Comparison of ENCODE assay signal across 23 cellular contexts in the genomic region with DNA sequence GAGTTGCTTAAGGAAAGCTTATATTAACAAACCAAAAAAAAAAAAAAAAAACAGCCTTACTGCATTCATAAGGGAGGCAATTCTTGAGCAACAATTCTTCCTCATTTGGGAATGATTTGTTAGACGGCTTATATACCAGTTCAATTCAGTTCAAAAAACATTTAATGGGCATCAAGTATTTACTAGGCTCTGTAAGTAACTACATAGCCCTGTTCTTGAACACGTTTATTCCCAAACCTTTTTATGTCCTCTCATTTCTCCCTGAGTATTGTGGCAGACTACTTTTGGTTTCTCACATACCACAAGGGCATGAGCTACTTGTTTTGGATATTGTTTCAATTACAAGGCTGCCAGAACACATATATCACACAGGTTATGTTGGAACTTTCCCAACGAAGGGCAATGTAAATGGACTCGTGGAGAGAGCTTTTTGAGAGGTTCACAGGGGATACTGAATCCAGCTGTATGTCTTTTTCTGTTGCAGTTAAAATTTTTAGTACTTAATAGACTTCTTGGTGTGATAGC.
DNase-seq lines count a peak whose midpoint lies in the region; ATAC-seq and TF ChIP-seq lines count a peak whose summit lies in the region.
"Had no signal": no experiment of that assay in that cellular context is flagged by ENCODE, and none has a peak within 500 bp of the region (broad histone marks: within the 10 kb centered on the region; RNA-seq: fewer than 3 reads in every experiment).

No MANE protein-coding gene starts in this region.

- intact Hi-C loops in ovary (cut with DNase I): no loop called here

- H3K27me3 ChIP-seq in ACC112 (ENCODE audit: insufficient read depth, low read length) (no peaks in the 10 kb centered on the region), gastroesophageal sphincter (no peaks in the 10 kb centered on the region), GM23338 (ENCODE audit: insufficient read depth) (no peaks in the 10 kb centered on the region), ovary (no peaks in the 10 kb centered on the region)
- H3K27me3 ChIP-seq: tibial nerve had no signal

- peaks cover under 1% of the 10 kb centered on the region; the same call in 1 of the 3 replicates for H3K9me3 Mint-ChIP-seq in GM23338
- H3K9me3 Mint-ChIP-seq in T-helper 2 cell treated with Interferon-gamma antibody and Interleukin-4, amounts not matched to agents 5 μg/mL and 100 μg/mL, for 36 hours: no peaks in the 10 kb centered on the region
- H3K9me3 Mint-ChIP-seq: CD8-positive, alpha-beta T cell; HFFc6; neural crest cell; stimulated activated memory B cell treated with anti-CD40 and anti-IgM and Interleukin-4, amounts not matched to agents 10 μg/mL and 1 μg/mL and 100 μg/mL, for 72 hours had no signal

- H3K9me3 ChIP-seq in gastroesophageal sphincter: no peaks in the 10 kb centered on the region
- H3K9me3 ChIP-seq in ovary: no peaks in the 10 kb centered on the region
- H3K9me3 ChIP-seq: tibial nerve had no signal

- TF ChIP-seq EP300 in gastroesophageal sphincter (IDR thresholded peaks at IDR 0.05) (no peak), ovary (IDR thresholded peaks at IDR 0.05) (no peak)

- WGBS in gastroesophageal sphincter (ENCODE audit: low coverage in 1 of 2), 2 donors: 30 to 46% methylated on average over 4 of the region's 4 CpGs
- WGBS in ovary, 3 donors: 38 to 55% (median 53%) methylated on average over 4 of the region's 4 CpGs

- ATAC-seq in gastroesophageal sphincter (no peak), GM23338 (no peak)
- ATAC-seq: activated CD4-positive, CD25-positive, alpha-beta regulatory T cell treated with anti-CD3 and anti-CD28 coated beads, Interleukin-2, amount 50 U/mL, for 24 hours; activated naive CD8-positive, alpha-beta T cell treated with anti-CD3 and anti-CD28 coated beads, Interleukin-2, amount 50 U/mL, for 24 hours; CD8-positive, alpha-beta T cell; effector memory CD8-positive, alpha-beta T cell; stimulated activated memory B cell treated with anti-CD40 and anti-IgM and Interleukin-4, amounts not matched to agents 10 μg/mL and 1 μg/mL and 100 μg/mL, for 72 hours had no signal

- TF ChIP-seq CTCF in gastroesophageal sphincter (IDR thresholded peaks at IDR 0.05) (no peak), GM23338 (conservative IDR thresholded peaks at IDR 0.05; ENCODE audit: low read depth in 2 of 2) (no peak), ovary (IDR thresholded peaks at IDR 0.05) (no peak)

- H3K36me3 ChIP-seq in ACC112 (ENCODE audit: insufficient read depth, low read length) (no peaks in the 10 kb centered on the region), gastroesophageal sphincter (no peaks in the 10 kb centered on the region), GM23338 (ENCODE audit: insufficient read depth) (no peaks in the 10 kb centered on the region), ovary (no peaks in the 10 kb centered on the region)
- H3K36me3 ChIP-seq: tibial nerve had no signal

- H3K36me3 Mint-ChIP-seq in GM23338 (ENCODE audit: low read depth): 0 out of 3 replicates have a peak, but pooled peaks cover 1% of the 10 kb centered on the region
- H3K36me3 Mint-ChIP-seq in T-helper 2 cell treated with Interferon-gamma antibody and Interleukin-4, amounts not matched to agents 5 μg/mL and 100 μg/mL, for 36 hours (ENCODE audit: low read depth): no peaks in the 10 kb centered on the region
- H3K36me3 Mint-ChIP-seq: CD8-positive, alpha-beta T cell; stimulated activated memory B cell treated with anti-CD40 and anti-IgM and Interleukin-4, amounts not matched to agents 10 μg/mL and 1 μg/mL and 100 μg/mL, for 72 hours had no signal

- peak overlapping the region; percentile 32 for H2AFZ ChIP-seq in ACC112 (ENCODE audit: low read length, unreplicated experiment)
- H2AFZ ChIP-seq in GM23338: no peak overlapping the region

- no peak overlapping the region for H3K27ac Mint-ChIP-seq in GM23338
- no peak overlapping the region for H3K27ac Mint-ChIP-seq in T-helper 2 cell treated with Interferon-gamma antibody and Interleukin-4, amounts not matched to agents 5 μg/mL and 100 μg/mL, for 36 hours
- H3K27ac Mint-ChIP-seq: activated naive CD8-positive, alpha-beta T cell treated with anti-CD3 and anti-CD28 coated beads, Interleukin-2, amount 50 U/mL, for 24 hours; activated T-helper 2 cell treated with anti-CD3 and anti-CD28 coated beads, Interferon-gamma antibody, Interleukin-2, Interleukin-4, amounts not matched to agents 10 μg/mL and 5 μg/mL and 100 μg/mL, durations not matched to agents 14 hours and 24 hours and 36 hours; CD8-positive, alpha-beta T cell; effector memory CD8-positive, alpha-beta T cell; HFFc6; stimulated activated memory B cell treated with anti-CD40 and anti-IgM and Interleukin-4, amounts not matched to agents 10 μg/mL and 1 μg/mL and 100 μg/mL, for 72 hours had no signal

- H3K4me1 Mint-ChIP-seq in GM23338: peaks cover 18% of the 10 kb centered on the region
- H3K4me1 Mint-ChIP-seq in T-helper 2 cell treated with Interferon-gamma antibody and Interleukin-4, amounts not matched to agents 5 μg/mL and 100 μg/mL, for 36 hours (ENCODE audit: low read depth): no peaks in the 10 kb centered on the region
- H3K4me1 Mint-ChIP-seq: activated naive CD8-positive, alpha-beta T cell treated with anti-CD3 and anti-CD28 coated beads, Interleukin-2, amount 50 U/mL, for 24 hours; neural crest cell; stimulated activated memory B cell treated with anti-CD40 and anti-IgM and Interleukin-4, amounts not matched to agents 10 μg/mL and 1 μg/mL and 100 μg/mL, for 72 hours had no signal

- H3K4me1 ChIP-seq in ACC112 (ENCODE audit: control insufficient read depth, insufficient read depth, low read length, unreplicated experiment) (peaks cover 19% of the 10 kb centered on the region), gastroesophageal sphincter (peaks cover 0 to 16% (median 0%) of the 10 kb centered on the region in 3 donors), GM23338 (ENCODE audit: insufficient read depth) (no peaks in the 10 kb centered on the region), ovary (ENCODE audit: insufficient read depth) (peaks cover 1% of the 10 kb centered on the region)

- no peak for TF ChIP-seq POLR2A in gastroesophageal sphincter (IDR thresholded peaks at IDR 0.05)
- no peak for TF ChIP-seq POLR2A in ovary (IDR thresholded peaks at IDR 0.05)

- H4K20me1 ChIP-seq in GM23338 (replicated peaks; ENCODE audit: insufficient read depth): no peaks in the 10 kb centered on the region

- H3K79me2 ChIP-seq in ACC112 (ENCODE audit: control insufficient read depth, insufficient read depth, low read length, unreplicated experiment) (peaks cover 2% of the 10 kb centered on the region), GM23338 (replicated peaks; ENCODE audit: insufficient read depth) (no peaks in the 10 kb centered on the region)

- DNase-seq in GM03348 (ENCODE audit: low spot score): peak; percentile 19
- peak; percentile 5 for DNase-seq in astrocyte of the hippocampus (ENCODE audit: low read depth, low spot score)
- DNase-seq in left kidney (ENCODE audit: low read depth, low spot score): peak; percentile 25
- no peak for DNase-seq in GM23338 (ENCODE audit: low spot score)
- no peak for DNase-seq in ovary
- no peak for DNase-seq in T-helper 2 cell treated with Interferon-gamma antibody and Interleukin-4, amounts not matched to agents 5 μg/mL and 100 μg/mL, for 36 hours (ENCODE audit: low spot score)
- DNase-seq: activated naive CD8-positive, alpha-beta T cell treated with anti-CD3 and anti-CD28 coated beads, Interleukin-2, amount 50 U/mL, for 24 hours; CD8-positive, alpha-beta T cell; effector memory CD8-positive, alpha-beta T cell; HFFc6; KBM-7; NCI-H2029; NCI-H526; OCI-M1; retina; T-helper 9 cell had no signal

- H3K27me3 Mint-ChIP-seq in GM23338 (ENCODE audit: insufficient read depth, low read depth, poor library complexity): no peaks in the 10 kb centered on the region
- H3K27me3 Mint-ChIP-seq in T-helper 2 cell treated with Interferon-gamma antibody and Interleukin-4, amounts not matched to agents 5 μg/mL and 100 μg/mL, for 36 hours (ENCODE audit: low read depth): no peaks in the 10 kb centered on the region
- H3K27me3 Mint-ChIP-seq: activated naive CD8-positive, alpha-beta T cell treated with anti-CD3 and anti-CD28 coated beads, Interleukin-2, amount 50 U/mL, for 24 hours; effector memory CD8-positive, alpha-beta T cell; stimulated activated memory B cell treated with anti-CD40 and anti-IgM and Interleukin-4, amounts not matched to agents 10 μg/mL and 1 μg/mL and 100 μg/mL, for 72 hours had no signal

- peak overlapping the region; percentile 28; the same call in 1 of the 2 replicates for H3K27ac ChIP-seq in ACC112 (ENCODE audit: low read depth, low read length)
- no peak overlapping the region for H3K27ac ChIP-seq in gastroesophageal sphincter
- no peak overlapping the region for H3K27ac ChIP-seq in GM23338 (ENCODE audit: low read depth)
- H3K27ac ChIP-seq in ovary: no peak overlapping the region
- H3K27ac ChIP-seq: tibial nerve had no signal

- no peak overlapping the region for H3K4me3 ChIP-seq in ACC112 (ENCODE audit: low read depth, low read length)
- H3K4me3 ChIP-seq in gastroesophageal sphincter: no peak overlapping the region
- no peak overlapping the region for H3K4me3 ChIP-seq in GM23338
- no peak overlapping the region for H3K4me3 ChIP-seq in ovary
- H3K4me3 ChIP-seq: tibial nerve had no signal

- H3K9me2 ChIP-seq in GM23338 (ENCODE audit: insufficient read depth): no peaks in the 10 kb centered on the region

- no peaks in the 10 kb centered on the region for H3F3A ChIP-seq in GM23338 (replicated peaks; ENCODE audit: low read depth)

- H3K4me3 Mint-ChIP-seq in GM23338: no peak overlapping the region
- no peak overlapping the region for H3K4me3 Mint-ChIP-seq in T-helper 2 cell treated with Interferon-gamma antibody and Interleukin-4, amounts not matched to agents 5 μg/mL and 100 μg/mL, for 36 hours
- H3K4me3 Mint-ChIP-seq: activated naive CD8-positive, alpha-beta T cell treated with anti-CD3 and anti-CD28 coated beads, Interleukin-2, amount 50 U/mL, for 24 hours; CD8-positive, alpha-beta T cell; effector memory CD8-positive, alpha-beta T cell; HFFc6; neural crest cell; stimulated activated memory B cell treated with anti-CD40 and anti-IgM and Interleukin-4, amounts not matched to agents 10 μg/mL and 1 μg/mL and 100 μg/mL, for 72 hours had no signal

- H3K4me2 ChIP-seq in GM23338: no peak overlapping the region

TF ChIP-seq in GM23338, 12 proteins besides CTCF, POLR2A, EP300 and RAD21:
- TF ChIP-seq POLR2AphosphoS5 (IDR thresholded peaks at IDR 0.05; ENCODE audit: low read depth): no peak
- no peak for TF ChIP-seq JUNB (IDR thresholded peaks at IDR 0.05; ENCODE audit: unreplicated experiment)
- TF ChIP-seq NANOG (IDR thresholded peaks at IDR 0.05; ENCODE audit: borderline replicate concordance): no peak
- TF ChIP-seq EZH2 (IDR thresholded peaks at IDR 0.05; ENCODE audit: low read depth, unreplicated experiment): no peak
- TF ChIP-seq EZH2phosphoT487 (IDR thresholded peaks at IDR 0.05; ENCODE audit: unreplicated experiment): no peak

Comparison
In these comparisons a context has a peak if more than half of its experiments do, and no peak if none do; other contexts are left out.
1. DNase-seq: peak in GM03348 (single experiment), astrocyte of the hippocampus (single experiment) and left kidney (single experiment); none in GM23338 (single experiment), ovary (0 of 5) and T-helper 2 cell treated with Interferon-gamma antibody and Interleukin-4, amounts not matched to agents 5 μg/mL and 100 μg/mL, for 36 hours (single experiment).